In genomic region chr18:22265838-22266237, GRCh38 we compare ENCODE assay signal across 28 cellular contexts.
"Had no signal": no experiment of that assay in that cellular context is flagged by ENCODE, and none has a peak within 500 bp of the region (broad histone marks: within the 10 kb centered on the region; RNA-seq: fewer than 3 reads in every experiment).

No MANE protein-coding gene starts in this region.

- H3K36me3 Mint-ChIP-seq: activated naive CD8-positive, alpha-beta T cell treated with anti-CD3 and anti-CD28 coated beads for 36 hours had no signal

- H3K9me3 ChIP-seq: adrenal gland, body of pancreas, colonic mucosa, esophagus squamous epithelium, gastroesophageal sphincter had no signal

- H3K36me3 ChIP-seq: adrenal gland, colonic mucosa, esophagus squamous epithelium, gastroesophageal sphincter had no signal

- H3K4me3 Mint-ChIP-seq: activated CD4-positive, alpha-beta memory T cell treated with anti-CD3 and anti-CD28 coated beads, Interleukin-2, amount 10 ng/mL, durations not matched to agents 7 days and 5 days; activated CD4-positive, alpha-beta T cell treated with anti-CD3 and anti-CD28 coated beads, Interleukin-2, amount 10 ng/mL, durations not matched to agents 7 days and 5 days; activated naive CD4-positive, alpha-beta T cell treated with anti-CD3 and anti-CD28 coated beads, Interleukin-2, amount 50 U/mL, for 24 hours; activated naive CD8-positive, alpha-beta T cell treated with anti-CD3 and anti-CD28 coated beads for 36 hours; activated naive CD8-positive, alpha-beta T cell treated with anti-CD3 and anti-CD28 coated beads, Interleukin-2, amount 50 U/mL, for 24 hours; activated T-cell treated with anti-CD3 and anti-CD28 coated beads, Interleukin-2, amount 50 U/mL, for 24 hours; activated T-cell treated with anti-CD3 and anti-CD28 coated beads, Interleukin-2, amount 50 U/mL, for 72 hours had no signal

- ATAC-seq: activated naive CD8-positive, alpha-beta T cell treated with anti-CD3 and anti-CD28 coated beads, Interleukin-2, amount 50 U/mL, for 24 hours; activated T-cell treated with anti-CD3 and anti-CD28 coated beads, Interleukin-2, amount 50 U/mL, for 72 hours; body of pancreas; gastroesophageal sphincter had no signal

- H3K27me3 ChIP-seq: adrenal gland, body of pancreas, colonic mucosa, gastroesophageal sphincter had no signal

- H3K27ac ChIP-seq: adrenal gland, body of pancreas, colonic mucosa, epithelial cell of prostate, esophagus squamous epithelium, gastroesophageal sphincter had no signal

- H3K4me1 Mint-ChIP-seq: activated CD4-positive, alpha-beta memory T cell treated with anti-CD3 and anti-CD28 coated beads, Interleukin-2, amount 10 ng/mL, durations not matched to agents 7 days and 5 days; activated CD4-positive, alpha-beta T cell treated with anti-CD3 and anti-CD28 coated beads, Interleukin-2, amount 10 ng/mL, durations not matched to agents 7 days and 5 days; activated naive CD4-positive, alpha-beta T cell treated with anti-CD3 and anti-CD28 coated beads, Interleukin-2, amount 50 U/mL, for 24 hours; activated naive CD8-positive, alpha-beta T cell treated with anti-CD3 and anti-CD28 coated beads for 36 hours; activated naive CD8-positive, alpha-beta T cell treated with anti-CD3 and anti-CD28 coated beads, Interleukin-2, amount 50 U/mL, for 24 hours had no signal

- H3K27me3 Mint-ChIP-seq: activated CD4-positive, alpha-beta memory T cell treated with anti-CD3 and anti-CD28 coated beads, Interleukin-2, amount 10 ng/mL, durations not matched to agents 7 days and 5 days; activated CD4-positive, alpha-beta T cell treated with anti-CD3 and anti-CD28 coated beads, Interleukin-2, amount 10 ng/mL, durations not matched to agents 7 days and 5 days; activated naive CD8-positive, alpha-beta T cell treated with anti-CD3 and anti-CD28 coated beads for 36 hours; activated naive CD8-positive, alpha-beta T cell treated with anti-CD3 and anti-CD28 coated beads, Interleukin-2, amount 50 U/mL, for 24 hours; activated T-cell treated with anti-CD3 and anti-CD28 coated beads, Interleukin-2, amount 50 U/mL, for 24 hours had no signal

- H3K27ac Mint-ChIP-seq: activated CD4-positive, alpha-beta memory T cell treated with anti-CD3 and anti-CD28 coated beads, Interleukin-2, amount 10 ng/mL, durations not matched to agents 7 days and 5 days; activated CD4-positive, alpha-beta T cell treated with anti-CD3 and anti-CD28 coated beads, Interleukin-2, amount 10 ng/mL, durations not matched to agents 7 days and 5 days; activated naive CD4-positive, alpha-beta T cell treated with anti-CD3 and anti-CD28 coated beads, Interleukin-2, amount 50 U/mL, for 24 hours; activated naive CD8-positive, alpha-beta T cell treated with anti-CD3 and anti-CD28 coated beads for 36 hours; activated naive CD8-positive, alpha-beta T cell treated with anti-CD3 and anti-CD28 coated beads, Interleukin-2, amount 50 U/mL, for 24 hours; activated T-cell treated with anti-CD3 and anti-CD28 coated beads, Interleukin-2, amount 50 U/mL, for 24 hours; activated T-cell treated with anti-CD3 and anti-CD28 coated beads, Interleukin-2, amount 50 U/mL, for 72 hours had no signal

- H3K4me1 ChIP-seq: body of pancreas, colonic mucosa, esophagus squamous epithelium, gastroesophageal sphincter had no signal

- H3K4me3 ChIP-seq: adrenal gland, body of pancreas, colonic mucosa, esophagus squamous epithelium, gastroesophageal sphincter had no signal

- DNase-seq: activated CD4-positive, alpha-beta memory T cell treated with anti-CD3 and anti-CD28 coated beads, Interleukin-2, amount 10 ng/mL, durations not matched to agents 7 days and 5 days; activated CD4-positive, alpha-beta T cell treated with anti-CD3 and anti-CD28 coated beads for 4 hours; activated CD4-positive, alpha-beta T cell treated with anti-CD3 and anti-CD28 coated beads, Interleukin-2, amount 10 ng/mL, durations not matched to agents 7 days and 5 days; activated CD4-positive, alpha-beta T cell treated with anti-CD3 and anti-CD28 coated beads, Interleukin-2, amount 50 U/mL, for 4 hours; activated CD4-positive, CD25-positive, alpha-beta regulatory T cell; activated CD4-positive, CD25-positive, alpha-beta regulatory T cell treated with anti-CD3 and anti-CD28 coated beads, Interleukin-2, amount 50 U/mL, for 72 hours; activated CD8-positive, alpha-beta memory T cell treated with anti-CD3 and anti-CD28 coated beads, Interleukin-2, amount 50 U/mL, for 48 hours; activated gamma-delta T cell treated with Interleukin-2 at 50 U/mL for 16 hours; activated naive CD4-positive, alpha-beta T cell treated with Interleukin-2 at 50 U/mL for 16 hours; activated naive CD8-positive, alpha-beta T cell treated with anti-CD3 and anti-CD28 coated beads for 36 hours; activated naive CD8-positive, alpha-beta T cell treated with anti-CD3 and anti-CD28 coated beads, Interleukin-2, amount 50 U/mL, for 24 hours; activated T-cell treated with anti-CD3 and anti-CD28 coated beads for 4 hours; activated T-cell treated with anti-CD3 and anti-CD28 coated beads, Interleukin-2, amount 50 U/mL, for 24 hours; activated T-cell treated with anti-CD3 and anti-CD28 coated beads, Interleukin-2, amount 50 U/mL, for 72 hours; adrenal gland; amygdala; aorta; body of pancreas; central memory CD4-positive, alpha-beta T cell; cerebellar nuclear complex; colonic mucosa; effector CD8-positive, alpha-beta T cell; esophagus squamous epithelium; foreskin melanocyte; T-helper 2 cell had no signal

- H3K9me3 Mint-ChIP-seq: activated CD4-positive, alpha-beta memory T cell treated with anti-CD3 and anti-CD28 coated beads, Interleukin-2, amount 10 ng/mL, durations not matched to agents 7 days and 5 days; activated naive CD8-positive, alpha-beta T cell treated with anti-CD3 and anti-CD28 coated beads for 36 hours had no signal
